In the genomic region with DNA sequence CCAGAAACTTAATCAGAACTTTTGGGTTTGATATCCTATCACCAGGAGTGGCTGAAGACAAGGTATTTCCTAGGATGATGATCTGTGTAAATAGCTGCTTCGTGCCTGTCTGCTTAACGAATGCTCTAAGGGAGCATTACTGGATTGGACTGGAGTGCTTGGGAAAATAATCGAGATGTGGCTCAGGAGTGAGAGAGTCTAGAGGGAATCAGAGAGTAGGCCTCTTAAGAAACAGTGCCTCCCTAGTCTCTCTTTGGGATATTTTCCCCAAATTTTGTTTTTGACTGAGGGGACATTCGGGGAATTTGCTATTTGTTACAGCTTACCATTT, we compare ENCODE assay signal across 1 cellular context.
TF ChIP-seq lines count a peak whose summit lies in the region.

No MANE protein-coding gene starts in this region.

TF ChIP-seq in endothelial cell of umbilical vein, 7 proteins besides CTCF, POLR2A, EP300 and RAD21:
- TF ChIP-seq EZH2 (IDR thresholded peaks at IDR 0.05; ENCODE audit: borderline replicate concordance, low read depth, low read length, severe bottlenecking): no peak
- no peak for TF ChIP-seq GATA2 (IDR thresholded peaks at IDR 0.05; ENCODE audit: insufficient read depth, insufficient read length, low read depth, low read length)
- no peak for TF ChIP-seq FOS (IDR thresholded peaks at IDR 0.05; ENCODE audit: borderline replicate concordance, insufficient read depth, low read length)
- TF ChIP-seq JUN (IDR thresholded peaks at IDR 0.05; ENCODE audit: borderline replicate concordance, insufficient read depth, insufficient read length, low read depth): no peak
- TF ChIP-seq MYC (IDR thresholded peaks at IDR 0.05; ENCODE audit: low read depth, low read length): no peak
- TF ChIP-seq, protein P1, sequence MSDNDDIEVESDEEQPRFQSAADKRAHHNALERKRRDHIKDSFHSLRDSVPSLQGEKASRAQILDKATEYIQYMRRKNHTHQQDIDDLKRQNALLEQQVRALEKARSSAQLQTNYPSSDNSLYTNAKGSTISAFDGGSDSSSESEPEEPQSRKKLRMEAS (IDR thresholded peaks at IDR 0.05; ENCODE audit: insufficient read depth, insufficient read length): no peak
- no peak for TF ChIP-seq POLR2AphosphoS5 (IDR thresholded peaks at IDR 0.05; ENCODE audit: insufficient read depth, low read depth, low read length)
